3 cellular contexts compared by ENCODE assay signal in the genomic region with DNA sequence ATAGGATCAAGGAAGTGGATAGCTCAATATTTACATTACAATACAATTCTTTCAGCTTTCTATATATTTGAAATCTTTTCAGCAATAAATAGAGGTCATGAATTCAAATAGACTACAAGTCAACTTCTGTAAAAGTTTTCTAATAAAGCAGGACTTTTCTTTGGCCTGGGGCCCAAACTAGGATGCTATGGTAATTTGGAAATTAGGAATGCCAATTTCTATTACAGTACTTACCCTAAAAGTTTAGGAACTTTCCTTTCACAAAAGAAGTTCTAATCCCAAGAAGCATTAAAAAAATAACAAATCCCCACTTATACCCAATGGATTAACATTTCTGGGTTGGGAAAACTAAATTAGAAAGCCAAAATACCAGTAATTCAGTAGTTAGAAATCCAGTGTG.
"Had no signal": no experiment of that assay in that cellular context is flagged by ENCODE, and none has a peak within 500 bp of the region (broad histone marks: within the 10 kb centered on the region; RNA-seq: fewer than 3 reads in every experiment).

No MANE protein-coding gene starts in this region.

- H3K4me3 ChIP-seq: GM12878 had no signal

- DNase-seq: GDM1, GF-D8 had no signal
